15 cellular contexts compared by ENCODE assay signal in genomic region chr12:124599074-124599999, GRCh38. TPM values are rescaled to one million over a fixed set of nuclear protein-coding genes. Genes with fewer than 3 reads are reported as not detected.
DNase-seq lines count a peak whose midpoint lies in the region; ATAC-seq, FAIRE-seq and TF ChIP-seq lines count a peak whose summit lies in the region.
"Had no signal": no experiment of that assay in that cellular context is flagged by ENCODE, and none has a peak within 500 bp of the region (broad histone marks: within the 10 kb centered on the region; RNA-seq: fewer than 3 reads in every experiment).

No MANE protein-coding gene starts in this region.

- no peak overlapping the region for H3K27ac Mint-ChIP-seq in activated CD8-positive, alpha-beta memory T cell treated with anti-CD3 and anti-CD28 coated beads, Interleukin-2, amount 10 ng/mL, durations not matched to agents 7 days and 5 days
- H3K27ac Mint-ChIP-seq: activated naive CD4-positive, alpha-beta T cell treated with anti-CD3 and anti-CD28 coated beads, Interleukin-2, amount 10 ng/mL, durations not matched to agents 7 days and 5 days had no signal

- TF ChIP-seq CTCF in astrocyte of the spinal cord (IDR thresholded peaks at IDR 0.05; ENCODE audit: low read depth, low read length) = peak; percentile 10
- TF ChIP-seq CTCF in pancreas (IDR thresholded peaks at IDR 0.05) = no peak

- H3K23ac ChIP-seq in mesendoderm (ENCODE audit: low read length) = no peak overlapping the region

- ATAC-seq in activated CD8-positive, alpha-beta memory T cell treated with anti-CD3 and anti-CD28 coated beads, Interleukin-2, amount 10 ng/mL, durations not matched to agents 7 days and 5 days = peak; percentile 53
- peak in 3 of 4 donors; percentile 27 to 46 (median 37) for ATAC-seq in pancreas
- no peak for ATAC-seq in HG03025 (IDR thresholded peaks at IDR 0.05; ENCODE audit: low FRiP score, unreplicated experiment)

- no peak overlapping the region for H2AK5ac ChIP-seq in mesendoderm (ENCODE audit: low read length)

- in situ Hi-C loops in astrocyte of the spinal cord (cut with HindIII; ENCODE audit: low sequenced_read_pairs) (no loop called here), G401 (cut with HindIII; ENCODE audit: low sequenced_read_pairs) (no loop called here)

- H3K36me3 ChIP-seq in pancreas = no peaks in the 10 kb centered on the region
- H3K36me3 ChIP-seq in mesendoderm (ENCODE audit: control insufficient read depth, insufficient read depth, low read length) = no peaks in the 10 kb centered on the region
- H3K36me3 ChIP-seq: BE2C, vagina had no signal

- no peaks in the 10 kb centered on the region for H3K79me1 ChIP-seq in mesendoderm (ENCODE audit: low read length)

- H4K5ac ChIP-seq in mesendoderm (ENCODE audit: low read length) = no peak overlapping the region

- no peak overlapping the region for H3K18ac ChIP-seq in mesendoderm (ENCODE audit: low read length)

- intact Hi-C loops in pancreas (cut with DNase I) = no loop called here

- WGBS in pancreas, 2 donors = 58 to 71% methylated on average over 10 of the region's 10 CpGs
- WGBS in mesendoderm (ENCODE audit: extremely low coverage, insufficient coverage, low lambda C conversion rate) = no CpG with 5 or more reads among the region's 10 CpGs

- H3K4me3 Mint-ChIP-seq in activated CD8-positive, alpha-beta memory T cell treated with anti-CD3 and anti-CD28 coated beads, Interleukin-2, amount 10 ng/mL, durations not matched to agents 7 days and 5 days = no peak overlapping the region
- H3K4me3 Mint-ChIP-seq: activated naive CD4-positive, alpha-beta T cell treated with anti-CD3 and anti-CD28 coated beads, Interleukin-2, amount 10 ng/mL, durations not matched to agents 7 days and 5 days had no signal

- CTCF ChIA-PET in activated CD8-positive, alpha-beta memory T cell treated with anti-CD3 and anti-CD28 coated beads, Interleukin-2, amount 10 ng/mL, durations not matched to agents 7 days and 5 days (lab: Charles Lee) = interaction anchor here (1.2 kb wide), 1 partner anchor 17 kb away, joined by 4 read pairs; no protein-coding TSS in a partner anchor

- H2BK120ac ChIP-seq in mesendoderm (ENCODE audit: low read depth, low read length) = no peak overlapping the region

- H2BK5ac ChIP-seq in mesendoderm (ENCODE audit: low read length) = no peak overlapping the region

- H3K4ac ChIP-seq in mesendoderm (ENCODE audit: low read depth, low read length) = no peak overlapping the region

- H2BK15ac ChIP-seq in mesendoderm (replicated peaks; ENCODE audit: low read depth) = no peak overlapping the region

- H3K27ac ChIP-seq in pancreas = peak overlapping the region in 1 of 4 donors; percentile 41
- H3K27ac ChIP-seq in mesendoderm (ENCODE audit: low read depth, low read length) = no peak overlapping the region
- H3K27ac ChIP-seq: vagina had no signal

- H3K9me3 Mint-ChIP-seq in activated CD8-positive, alpha-beta memory T cell treated with anti-CD3 and anti-CD28 coated beads, Interleukin-2, amount 10 ng/mL, durations not matched to agents 7 days and 5 days (ENCODE audit: low read depth) = no peaks in the 10 kb centered on the region
- H3K9me3 Mint-ChIP-seq: activated naive CD4-positive, alpha-beta T cell treated with anti-CD3 and anti-CD28 coated beads, Interleukin-2, amount 10 ng/mL, durations not matched to agents 7 days and 5 days had no signal

- no peak overlapping the region for H3K9ac ChIP-seq in mesendoderm (ENCODE audit: low read length)

- H3K4me2 ChIP-seq in mesendoderm (ENCODE audit: low read length) = no peak overlapping the region

- H3K27me3 ChIP-seq in pancreas = no peaks in the 10 kb centered on the region
- no peaks in the 10 kb centered on the region for H3K27me3 ChIP-seq in mesendoderm (ENCODE audit: insufficient read depth, low read length, poor library complexity)
- H3K27me3 ChIP-seq: BE2C, vagina had no signal

- H3K9me3 ChIP-seq in pancreas = no peaks in the 10 kb centered on the region
- H3K9me3 ChIP-seq: BE2C, vagina had no signal

- peaks cover 41% of the 10 kb centered on the region for H3K27me3 Mint-ChIP-seq in activated CD8-positive, alpha-beta memory T cell treated with anti-CD3 and anti-CD28 coated beads, Interleukin-2, amount 10 ng/mL, durations not matched to agents 7 days and 5 days

- H4K8ac ChIP-seq in mesendoderm (ENCODE audit: low read depth, low read length) = no peak overlapping the region

- H3K4me3 ChIP-seq in astrocyte of the spinal cord (ENCODE audit: low read depth, low read length) = no peak overlapping the region
- H3K4me3 ChIP-seq in pancreas = no peak overlapping the region
- no peak overlapping the region for H3K4me3 ChIP-seq in mesendoderm (ENCODE audit: low read length)
- H3K4me3 ChIP-seq: vagina had no signal

- H3K4me1 Mint-ChIP-seq in activated CD8-positive, alpha-beta memory T cell treated with anti-CD3 and anti-CD28 coated beads, Interleukin-2, amount 10 ng/mL, durations not matched to agents 7 days and 5 days = peaks cover 9% of the 10 kb centered on the region
- H3K4me1 Mint-ChIP-seq: activated naive CD4-positive, alpha-beta T cell treated with anti-CD3 and anti-CD28 coated beads, Interleukin-2, amount 10 ng/mL, durations not matched to agents 7 days and 5 days had no signal

- H3K36me3 Mint-ChIP-seq in activated CD8-positive, alpha-beta memory T cell treated with anti-CD3 and anti-CD28 coated beads, Interleukin-2, amount 10 ng/mL, durations not matched to agents 7 days and 5 days = no peaks in the 10 kb centered on the region
- H3K36me3 Mint-ChIP-seq: activated naive CD4-positive, alpha-beta T cell treated with anti-CD3 and anti-CD28 coated beads, Interleukin-2, amount 10 ng/mL, durations not matched to agents 7 days and 5 days had no signal

- H3K79me2 ChIP-seq in mesendoderm (ENCODE audit: control insufficient read depth, insufficient read depth, low read length) = no peaks in the 10 kb centered on the region

- H3K4me1 ChIP-seq in pancreas (no peaks in the 10 kb centered on the region), mesendoderm (ENCODE audit: control insufficient read depth, low read depth, low read length) (no peaks in the 10 kb centered on the region)
- H3K4me1 ChIP-seq: vagina had no signal

- peak; percentile 51 for DNase-seq in activated CD8-positive, alpha-beta memory T cell treated with anti-CD3 and anti-CD28 coated beads, Interleukin-2, amount 10 ng/mL, durations not matched to agents 7 days and 5 days
- no peak for DNase-seq in activated CD8-positive, alpha-beta memory T cell treated with anti-CD3 and anti-CD28 coated beads, Interleukin-2, amount 50 U/mL, for 4 hours
- DNase-seq in LHCN-M2 (ENCODE audit: low read depth) = peak; percentile 39
- DNase-seq in astrocyte of the spinal cord (ENCODE audit: low read depth, low spot score) = peak; percentile 83
- peak in 1 of 6 donors; percentile 2 for DNase-seq in pancreas
- DNase-seq in mesendoderm = no peak
- DNase-seq in G401 (ENCODE audit: low spot score) = no peak
- DNase-seq: activated naive CD4-positive, alpha-beta T cell treated with anti-CD3 and anti-CD28 coated beads, Interleukin-2, amount 10 ng/mL, durations not matched to agents 7 days and 5 days; BE2C; kidney; NCI-H82; occipital lobe had no signal

- no peak for FAIRE-seq in pancreas (lab: Jason Lieb, UNC)
- FAIRE-seq: endometrium, kidney had no signal

- no peak overlapping the region for H3K56ac ChIP-seq in mesendoderm (ENCODE audit: low read length)

RNA-seq across cellular contexts. Expression of gene NCOR2, which starts 31.9 kb away (rescaled TPM):
- 10 to 100 TPM; 84.6 to 99.4 TPM for total RNA-seq in activated CD8-positive, alpha-beta memory T cell treated with anti-CD3 and anti-CD28 coated beads, Interleukin-2, amount 10 ng/mL, durations not matched to agents 7 days and 5 days
- total RNA-seq in LHCN-M2 (2014; rRNA removed) (72.4 and 79.0 TPM in 2 replicates), pancreas (100 to 1,000 TPM in 3 of 6 donors, 10 to 100 TPM in 3; 97.7 to 148 (median 101) TPM)
- polyA plus RNA-seq in LHCN-M2 (2012) = 138 TPM
- 10 to 100 TPM; 49.6 to 91.6 TPM for polyA plus RNA-seq in pancreas
- polyA plus RNA-seq in mesendoderm (2013, experiment 1 of 2) = 129 TPM
- polyA plus RNA-seq in mesendoderm (2013, experiment 2 of 2) = 129 TPM
- 17.3 and 19.0 TPM in 2 replicates for total RNA-seq in G401 (2014; rRNA removed; shearing (Covaris generic))

Comparison
In these comparisons a context has a peak if more than half of its experiments do, and no peak if none do; other contexts are left out.
1. DNase-seq: peak in activated CD8-positive, alpha-beta memory T cell treated with anti-CD3 and anti-CD28 coated beads, Interleukin-2, amount 10 ng/mL, durations not matched to agents 7 days and 5 days (single experiment), LHCN-M2 (single experiment) and astrocyte of the spinal cord (single experiment); none in activated CD8-positive, alpha-beta memory T cell treated with anti-CD3 and anti-CD28 coated beads, Interleukin-2, amount 50 U/mL, for 4 hours (single experiment), mesendoderm (single experiment) and G401 (single experiment).